8 cellular contexts compared by ENCODE assay signal in the genomic region with DNA sequence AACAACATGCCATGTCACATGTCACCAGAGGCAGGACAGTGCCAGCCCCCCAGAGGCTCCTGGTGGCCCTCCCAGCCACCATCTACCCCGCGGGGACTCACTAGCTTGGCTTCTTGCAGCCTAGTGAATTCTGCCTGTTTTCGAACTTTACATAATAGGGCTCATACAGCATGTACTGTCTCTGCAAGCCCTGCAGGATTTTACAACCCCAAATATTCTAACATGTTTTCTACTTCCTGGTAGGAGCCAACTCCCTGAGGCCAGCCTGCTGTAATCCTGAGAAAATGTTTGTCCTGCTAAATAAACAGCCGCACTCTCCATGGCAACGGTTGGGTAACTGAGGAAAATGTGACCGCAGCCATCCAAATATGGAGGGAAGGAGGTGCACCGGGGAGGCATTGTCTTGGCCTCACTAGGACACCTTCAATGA. TPM values are rescaled to one million over a fixed set of nuclear protein-coding genes. Genes with fewer than 3 reads are reported as not detected.
DNase-seq lines count a peak whose midpoint lies in the region; ATAC-seq and TF ChIP-seq lines count a peak whose summit lies in the region.

No MANE protein-coding gene starts in this region.

- ATAC-seq in HG03432 (IDR thresholded peaks at IDR 0.05; ENCODE audit: unreplicated experiment) (no peak), HG02798 (IDR thresholded peaks at IDR 0.05; ENCODE audit: poor library complexity, unreplicated experiment) (no peak)
- no peak for ATAC-seq in activated naive CD4-positive, alpha-beta T cell treated with anti-CD3 and anti-CD28 coated beads, Interleukin-2, amount 50 U/mL, for 72 hours

- peak; percentile 98 for DNase-seq in EH (ENCODE audit: low read depth)
- peak; percentile 94 for DNase-seq in RPMI7951 (ENCODE audit: low read depth)
- DNase-seq in fibroblast of pulmonary artery (ENCODE audit: low read depth): peak; percentile 93
- DNase-seq in ovary: peak; percentile 57 to 85 (median 65)
- DNase-seq in activated naive CD4-positive, alpha-beta T cell treated with anti-CD3 and anti-CD28 coated beads, Interleukin-2, amount 50 U/mL, for 72 hours (ENCODE audit: low spot score in 2 of 2): no peak
- DNase-seq in immature natural killer cell: no peak

- TF ChIP-seq POLR2A in ovary (IDR thresholded peaks at IDR 0.05): no peak

- H3K4me3 ChIP-seq in fibroblast of pulmonary artery (replicated peaks; ENCODE audit: low read depth, low read length): no peak overlapping the region
- no peak overlapping the region for H3K4me3 ChIP-seq in ovary

- H3K27ac Mint-ChIP-seq in activated naive CD4-positive, alpha-beta T cell treated with anti-CD3 and anti-CD28 coated beads, Interleukin-2, amount 50 U/mL, for 72 hours: no peak overlapping the region
- H3K27ac Mint-ChIP-seq in immature natural killer cell: no peak overlapping the region

- H3K36me3 ChIP-seq in ovary: no peaks in the 10 kb centered on the region

- H3K36me3 Mint-ChIP-seq in activated naive CD4-positive, alpha-beta T cell treated with anti-CD3 and anti-CD28 coated beads, Interleukin-2, amount 50 U/mL, for 72 hours: no peaks in the 10 kb centered on the region
- H3K36me3 Mint-ChIP-seq in immature natural killer cell: no peaks in the 10 kb centered on the region

- no peak overlapping the region for H3K4me3 Mint-ChIP-seq in immature natural killer cell

- H3K9me3 ChIP-seq in ovary: no peaks in the 10 kb centered on the region

- peak overlapping the region in 1 of 2 donors; percentile 90 for H3K27ac ChIP-seq in ovary

- peaks cover 14 to 22% (median 19%) of the 10 kb centered on the region in 3 donors for H3K27me3 Mint-ChIP-seq in immature natural killer cell (ENCODE audit: low read depth in 3 of 3)

- no peak for TF ChIP-seq CTCF in fibroblast of pulmonary artery (IDR thresholded peaks at IDR 0.05; ENCODE audit: low read length, missing control alignments)
- no peak for TF ChIP-seq CTCF in ovary (IDR thresholded peaks at IDR 0.05)

- WGBS in ovary, 3 donors: 42 to 58% (median 50%) methylated on average over 7 of the region's 7 CpGs

- intact Hi-C loops in ovary (cut with DNase I): no loop called here

- peaks cover 50 to 52% of the 10 kb centered on the region in 2 donors for H3K4me1 Mint-ChIP-seq in immature natural killer cell

- H3K9me3 Mint-ChIP-seq in activated naive CD4-positive, alpha-beta T cell treated with anti-CD3 and anti-CD28 coated beads, Interleukin-2, amount 50 U/mL, for 72 hours: no peaks in the 10 kb centered on the region
- no peaks in the 10 kb centered on the region for H3K9me3 Mint-ChIP-seq in immature natural killer cell

- no peaks in the 10 kb centered on the region for H3K27me3 ChIP-seq in ovary

- no peak for TF ChIP-seq EP300 in ovary (IDR thresholded peaks at IDR 0.05)

- H3K4me1 ChIP-seq in ovary (ENCODE audit: insufficient read depth): peaks cover 10% of the 10 kb centered on the region

RNA-seq across cellular contexts. Expression of a gene that starts 2.7 kb away (rescaled TPM):
- total RNA-seq in RPMI7951 (2014; rRNA removed; shearing (Covaris generic)): 4.0 and 4.2 TPM in 2 replicates
- 10 to 100 TPM in 6 of 7 donors, 1 to 10 TPM in 1; 9.9 to 34.5 (median 27.4) TPM for total RNA-seq in ovary
- polyA plus RNA-seq in ovary: 1 to 10 TPM; 8.1 to 8.5 TPM
- 10 to 100 TPM; 11.5 to 15.0 TPM for total RNA-seq in activated naive CD4-positive, alpha-beta T cell treated with anti-CD3 and anti-CD28 coated beads, Interleukin-2, amount 50 U/mL, for 72 hours
- polyA plus RNA-seq in immature natural killer cell: 1 to 10 TPM; 1.0 to 8.5 (median 7.2) TPM

RNA-seq across cellular contexts. Expression of a gene that starts 34.6 kb away (rescaled TPM):
- total RNA-seq in RPMI7951 (2014; rRNA removed; shearing (Covaris generic)): 5.6 and 7.1 TPM in 2 replicates
- total RNA-seq in ovary: 10 to 100 TPM in 6 of 7 donors, 1 to 10 TPM in 1; 7.0 to 29.2 (median 19.9) TPM
- polyA plus RNA-seq in ovary: 10 to 100 TPM in 1 of 2 donors, 1 to 10 TPM in 1; 8.5 to 17.0 TPM
- 10 to 100 TPM in 1 of 2 donors, 1 to 10 TPM in 1; 1.0 to 11.7 TPM for total RNA-seq in activated naive CD4-positive, alpha-beta T cell treated with anti-CD3 and anti-CD28 coated beads, Interleukin-2, amount 50 U/mL, for 72 hours
- polyA plus RNA-seq in immature natural killer cell: 1 to 10 TPM; 1.9 to 7.0 (median 2.2) TPM

RNA-seq across cellular contexts. Expression of a gene that starts 45.8 kb away (rescaled TPM):
- total RNA-seq in RPMI7951 (2014; rRNA removed; shearing (Covaris generic)): 8.3 and 22.7 TPM in 2 replicates
- total RNA-seq in ovary: 10 to 100 TPM in 2 of 7 donors, 1 to 10 TPM in 5; 1.1 to 12.4 (median 3.1) TPM
- 1 to 10 TPM in 1 of 2 donors, under 1 TPM in 1; 0.33 to 2.0 TPM for polyA plus RNA-seq in ovary
- total RNA-seq in activated naive CD4-positive, alpha-beta T cell treated with anti-CD3 and anti-CD28 coated beads, Interleukin-2, amount 50 U/mL, for 72 hours: 1 to 10 TPM; 4.7 to 5.1 TPM
- 10 to 100 TPM; 27.3 to 36.5 (median 34.5) TPM for polyA plus RNA-seq in immature natural killer cell

Comparison
In these comparisons a context has a peak if more than half of its experiments do, and no peak if none do; other contexts are left out.
1. DNase-seq: peak in EH (single experiment), RPMI7951 (single experiment), fibroblast of pulmonary artery (single experiment) and ovary (5 of 5); none in activated naive CD4-positive, alpha-beta T cell treated with anti-CD3 and anti-CD28 coated beads, Interleukin-2, amount 50 U/mL, for 72 hours (0 of 2) and immature natural killer cell (0 of 3).